10 cellular contexts compared by ENCODE assay signal in genomic region chr5:108924457-108924961, GRCh38.
DNase-seq lines count a peak whose midpoint lies in the region; ATAC-seq, FAIRE-seq and TF ChIP-seq lines count a peak whose summit lies in the region.
"Had no signal": no experiment of that assay in that cellular context is flagged by ENCODE, and none has a peak within 500 bp of the region (broad histone marks: within the 10 kb centered on the region; RNA-seq: fewer than 3 reads in every experiment).

No MANE protein-coding gene starts in this region.

- no peak overlapping the region for H3K27ac ChIP-seq in CD4-positive, alpha-beta memory T cell (ENCODE audit: low read depth, low read length)
- H3K27ac ChIP-seq in gastrocnemius medialis: no peak overlapping the region
- H3K27ac ChIP-seq: WERI-Rb-1 had no signal

- CTCF ChIA-PET in CD4-positive, alpha-beta memory T cell (lab: Charles Lee; ENCODE audit: partially characterized antibody): no interaction called here

- no peaks in the 10 kb centered on the region for H3K9me3 Mint-ChIP-seq in CD4-positive, alpha-beta memory T cell

- TF ChIP-seq CTCF in epithelial cell of proximal tubule (conservative IDR thresholded peaks at IDR 0.05; ENCODE audit: low read depth, low read length) (peak; percentile 30), gastrocnemius medialis (IDR thresholded peaks at IDR 0.05 in 4 of 5, conservative IDR thresholded peaks at IDR 0.05 in 1 of 5) (no peak)

- H3K4me3 Mint-ChIP-seq in CD4-positive, alpha-beta memory T cell: peak overlapping the region in 6 of 8 donors; percentile 12 to 62 (median 28)

- no peaks in the 10 kb centered on the region for H3K27me3 ChIP-seq in CD4-positive, alpha-beta memory T cell (ENCODE audit: insufficient read depth, low read length)
- H3K27me3 ChIP-seq in gastrocnemius medialis: no peaks in the 10 kb centered on the region

- DNase-seq in CD4-positive, alpha-beta memory T cell: no peak
- DNase-seq in GM12891 (ENCODE audit: insufficient read length, low spot score): no peak
- DNase-seq in NOMO-1 (lab: John Stamatoyannopoulos, UW; ENCODE audit: unreplicated experiment in 2 of 2): peak; percentile 40 to 45
- no peak for DNase-seq in epithelial cell of proximal tubule (ENCODE audit: low read depth)
- no peak for DNase-seq in NCI-H2107 (lab: John Stamatoyannopoulos, UW)
- DNase-seq in gastrocnemius medialis: no peak
- DNase-seq in T-helper 9 cell: no peak
- DNase-seq: NCI-H510A, WERI-Rb-1 had no signal

- peak; percentile 66 for FAIRE-seq in GM12891 (lab: Jason Lieb, UNC)

- H3K27ac Mint-ChIP-seq in CD4-positive, alpha-beta memory T cell: peak overlapping the region in 1 of 7 donors; percentile 14

- no peaks in the 10 kb centered on the region for H3K9me3 ChIP-seq in CD4-positive, alpha-beta memory T cell (ENCODE audit: control insufficient read depth in 1 of 2, low read length in 2 of 2)
- H3K9me3 ChIP-seq in gastrocnemius medialis: no peaks in the 10 kb centered on the region

- H3K36me3 Mint-ChIP-seq in CD4-positive, alpha-beta memory T cell: no peaks in the 10 kb centered on the region

- no peak for ATAC-seq in GM19467 (IDR thresholded peaks at IDR 0.05; ENCODE audit: unreplicated experiment)
- ATAC-seq in gastrocnemius medialis: no peak

- in situ Hi-C loops in gastrocnemius medialis (cut with MboI; ENCODE audit: low sequenced_read_pairs in 4 of 4): no loop called here

- TF ChIP-seq POLR2A in GM12891 (IDR thresholded peaks at IDR 0.05; ENCODE audit: low read depth, low read length): no peak
- no peak for TF ChIP-seq POLR2A in gastrocnemius medialis (IDR thresholded peaks at IDR 0.05)

- POLR2A ChIA-PET in CD4-positive, alpha-beta memory T cell (lab: Charles Lee; ENCODE audit: partially characterized antibody): no interaction called here

- intact Hi-C loops in CD4-positive, alpha-beta memory T cell (cut with micrococcal nuclease): loop anchor here (5.0 kb wide), 1 partner anchor 242 kb away; no protein-coding TSS in a partner anchor
- intact Hi-C loops in gastrocnemius medialis (cut with DNase I; ENCODE audit: low total_unique reads): no loop called here

- no peak overlapping the region for H3K4me3 ChIP-seq in CD4-positive, alpha-beta memory T cell (ENCODE audit: low read length in 2 of 2)
- H3K4me3 ChIP-seq in epithelial cell of proximal tubule (ENCODE audit: low read depth, low read length): peak overlapping the region; percentile 10
- no peak overlapping the region for H3K4me3 ChIP-seq in gastrocnemius medialis

- H3K4me1 ChIP-seq in CD4-positive, alpha-beta memory T cell (ENCODE audit: insufficient read depth, low read length): no peaks in the 10 kb centered on the region
- no peaks in the 10 kb centered on the region for H3K4me1 ChIP-seq in gastrocnemius medialis

- no peaks in the 10 kb centered on the region for H3K36me3 ChIP-seq in CD4-positive, alpha-beta memory T cell (ENCODE audit: insufficient read depth, low read length)
- H3K36me3 ChIP-seq in gastrocnemius medialis: no peaks in the 10 kb centered on the region
- H3K36me3 ChIP-seq: WERI-Rb-1 had no signal

- H3K27me3 Mint-ChIP-seq in CD4-positive, alpha-beta memory T cell: no peaks in the 10 kb centered on the region

- peaks cover 0 to 5% (median 4%) of the 10 kb centered on the region in 4 donors for H3K4me1 Mint-ChIP-seq in CD4-positive, alpha-beta memory T cell

TF ChIP-seq in GM12891, 5 proteins besides CTCF, POLR2A, EP300 and RAD21:
- TF ChIP-seq PAX5 (IDR thresholded peaks at IDR 0.05; ENCODE audit: insufficient read depth, low read length, severe bottlenecking): no peak
- TF ChIP-seq TAF1 (IDR thresholded peaks at IDR 0.05; ENCODE audit: low read depth, low read length): no peak
- TF ChIP-seq POLR2AphosphoS5 (IDR thresholded peaks at IDR 0.05; ENCODE audit: low read depth, low read length): no peak
- no peak for TF ChIP-seq POU2F2 (IDR thresholded peaks at IDR 0.05; ENCODE audit: low read depth, low read length)
- TF ChIP-seq SPI1 (IDR thresholded peaks at IDR 0.05; ENCODE audit: low read depth, low read length): no peak

Comparison
In these comparisons a context has a peak if more than half of its experiments do, and no peak if none do; other contexts are left out.
1. DNase-seq: peak in NOMO-1 (2 of 2); none in CD4-positive, alpha-beta memory T cell (0 of 5), GM12891 (single experiment), epithelial cell of proximal tubule (single experiment), NCI-H2107 (single experiment), gastrocnemius medialis (0 of 2) and T-helper 9 cell (single experiment).